In the genomic region with DNA sequence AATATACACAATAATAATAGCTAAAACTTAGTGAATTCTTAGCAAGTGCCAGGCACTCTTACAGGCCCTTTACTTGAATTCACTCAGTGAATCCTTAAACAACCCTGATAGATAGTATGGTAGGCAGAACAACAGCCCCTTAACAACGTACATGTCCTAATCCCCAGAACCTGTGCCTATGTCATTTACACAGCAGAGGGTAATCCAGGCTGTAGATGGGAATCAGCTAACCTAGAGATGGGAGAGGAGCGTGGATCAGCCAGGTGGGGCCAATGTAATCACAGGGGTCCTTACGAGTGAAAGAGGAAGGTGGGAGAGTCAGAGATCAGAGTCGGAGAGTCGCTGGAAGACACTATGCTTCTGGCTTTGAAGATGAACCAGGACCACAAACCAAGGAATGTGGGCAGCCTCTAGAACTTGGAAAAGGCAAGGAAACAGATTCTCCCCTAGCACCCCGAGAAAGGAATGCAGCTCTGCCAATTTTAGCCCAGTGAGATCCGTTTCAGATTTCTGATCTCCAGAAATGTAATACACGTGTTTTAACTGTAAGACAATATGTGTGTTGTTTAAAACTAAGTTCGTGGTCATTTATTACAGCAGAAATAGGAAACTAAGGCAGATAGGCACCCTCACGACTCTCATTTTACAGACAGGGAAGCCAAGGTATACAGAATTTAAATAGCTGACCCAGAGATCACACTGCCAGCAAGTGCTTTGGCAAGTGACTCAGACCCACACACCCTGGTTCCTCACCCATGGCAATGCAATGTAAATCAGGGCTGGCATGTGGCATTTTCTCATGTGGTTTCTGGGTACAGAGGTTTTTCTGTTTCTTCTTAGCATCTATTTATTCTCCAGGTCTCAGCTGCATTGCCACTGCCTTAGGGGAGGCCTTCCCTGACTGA, we compare ENCODE assay signal across 9 cellular contexts.
A peak's percentile ranks its signal among the peaks of the same experiment; 100 is the strongest.
DNase-seq lines count a peak whose midpoint lies in the region; ATAC-seq and TF ChIP-seq lines count a peak whose summit lies in the region.
"Had no signal": no experiment of that assay in that cellular context is flagged by ENCODE, and none has a peak within 500 bp of the region (broad histone marks: within the 10 kb centered on the region; RNA-seq: fewer than 3 reads in every experiment).

No MANE protein-coding gene starts in this region.

- WGBS in right cardiac atrium, result 69% methylated on average over 10 of the region's 10 CpGs

- DNase-seq in ACHN (peak; percentile 69), RWPE2 (ENCODE audit: low spot score) (no peak), globus pallidus (ENCODE audit: low spot score) (peak; percentile 37), HuH-7.5 (ENCODE audit: low spot score) (no peak), mesenteric fat pad (ENCODE audit: low spot score) (no peak), SIG-M5 treated with dmso at 0.1 percent for 504 hours (lab: John Stamatoyannopoulos, UW; ENCODE audit: unreplicated experiment) (no peak), right cardiac atrium (no peak)
- DNase-seq: GF-D8 had no signal

- no peak for TF ChIP-seq CTCF in RWPE2 (IDR thresholded peaks at IDR 0.05; ENCODE audit: poor library complexity, severe bottlenecking)

- H3K27me3 ChIP-seq in RWPE2 (ENCODE audit: insufficient read depth, poor library complexity, severe bottlenecking) (no peaks in the 10 kb centered on the region), right cardiac atrium (ENCODE audit: control insufficient read depth, insufficient read depth) (no peaks in the 10 kb centered on the region)

- H3K4me1 ChIP-seq in RWPE2 (ENCODE audit: insufficient read depth, poor library complexity, severe bottlenecking), result no peaks in the 10 kb centered on the region
- no peaks in the 10 kb centered on the region for H3K4me1 ChIP-seq in right cardiac atrium (ENCODE audit: control insufficient read depth, insufficient read depth, low read length)

- intact Hi-C loops in right cardiac atrium (cut with DNase I), result no loop called here

- H3K9me3 ChIP-seq in RWPE2 (ENCODE audit: severe bottlenecking), result no peaks in the 10 kb centered on the region
- H3K9me3 ChIP-seq in right cardiac atrium (ENCODE audit: control insufficient read depth, low read length), result no peaks in the 10 kb centered on the region

- no peak overlapping the region for H3K4me3 ChIP-seq in RWPE2 (ENCODE audit: severe bottlenecking)
- no peak overlapping the region for H3K4me3 ChIP-seq in right cardiac atrium (ENCODE audit: low read length)

- in situ Hi-C loops in ACHN (cut with HindIII; ENCODE audit: low pct_ligation_motif_present, low pct_unique_long_range_greater_than_20kb, low sequenced_read_pairs), result no loop called here

- ATAC-seq in GM21367 (IDR thresholded peaks at IDR 0.05; ENCODE audit: unreplicated experiment), result peak; percentile 35
- 0 out of 3 replicates have a peak, but pooled peaks have one; percentile 44 for ATAC-seq in RWPE2 (ENCODE audit: low read depth)
- ATAC-seq in right cardiac atrium, result no peak

- H3K27ac ChIP-seq in RWPE2 (ENCODE audit: poor library complexity, severe bottlenecking), result no peak overlapping the region
- H3K27ac ChIP-seq in right cardiac atrium (ENCODE audit: low read length), result no peak overlapping the region

- H3K36me3 ChIP-seq in RWPE2 (ENCODE audit: low read depth), result no peaks in the 10 kb centered on the region

Comparison
In these comparisons a context has a peak if more than half of its experiments do, and no peak if none do; other contexts are left out.
1. DNase-seq: peak in ACHN (single experiment) and globus pallidus (single experiment); none in RWPE2 (single experiment), HuH-7.5 (single experiment), mesenteric fat pad (single experiment), SIG-M5 treated with dmso at 0.1 percent for 504 hours (single experiment) and right cardiac atrium (0 of 3).
2. ATAC-seq: peak in GM21367 (single experiment) and RWPE2 (single experiment); none in right cardiac atrium (0 of 2).